7 cellular contexts compared by ENCODE assay signal in the genomic region with DNA sequence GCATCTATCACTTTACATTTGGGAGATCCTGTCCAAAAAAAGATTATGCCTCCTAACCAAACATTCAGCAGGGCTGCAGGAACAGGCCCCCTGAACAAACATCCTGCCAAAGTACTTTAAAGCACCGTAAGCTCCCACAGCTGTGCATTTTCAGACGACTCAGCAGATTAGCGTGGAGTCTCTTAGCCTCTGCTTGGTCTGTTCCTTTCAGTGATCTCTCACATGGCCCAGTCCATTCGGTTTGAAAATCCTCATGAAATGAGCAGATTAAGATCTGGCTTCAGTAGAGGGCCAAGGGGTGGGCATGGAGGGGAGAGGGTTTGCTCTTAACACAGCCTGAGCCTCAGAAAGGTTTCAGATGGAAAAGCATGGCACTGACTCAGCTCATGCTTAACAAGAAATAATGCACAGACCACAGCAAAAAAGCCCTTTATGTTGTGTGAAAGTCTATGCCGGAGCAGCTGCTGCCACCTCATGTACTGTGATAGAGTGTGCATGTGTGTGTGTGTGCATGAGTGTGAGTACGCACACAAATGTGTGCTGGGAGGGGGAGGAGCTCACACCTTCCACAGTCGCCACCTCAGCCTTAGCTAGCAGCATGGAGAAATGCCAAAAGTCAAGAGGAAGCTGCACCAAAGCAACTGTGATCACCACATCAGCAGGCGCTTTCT.
DNase-seq lines count a peak whose midpoint lies in the region; ATAC-seq and TF ChIP-seq lines count a peak whose summit lies in the region.
"Not testable (repeated sequence)": the region's sequence is repeated elsewhere in the genome, so short reads cannot be mapped to it uniquely, and the experiment has no call there.

No MANE protein-coding gene starts in this region.

- not testable (repeated sequence) for TF ChIP-seq CTCF in HFF-Myc (IDR thresholded peaks at IDR 0.05; ENCODE audit: low read depth, low read length, missing control alignments); fibroblast of villous mesenchyme (IDR thresholded peaks at IDR 0.05; ENCODE audit: insufficient read depth, low read depth, low read length); neural progenitor cell (IDR thresholded peaks at IDR 0.05)

- H3F3A ChIP-seq in neural progenitor cell (ENCODE audit: low read depth): not testable (repeated sequence)

- peaks cover 97% of the 10 kb centered on the region for H3K27me3 ChIP-seq in neural progenitor cell

- not testable (repeated sequence) for H3K9ac ChIP-seq in neural progenitor cell

- H3K4me1 ChIP-seq in neural progenitor cell: not testable (repeated sequence)

- not testable (repeated sequence) for H3K36me3 ChIP-seq in neural progenitor cell

- not testable (repeated sequence) for H3K4me3 Mint-ChIP-seq in activated naive CD4-positive, alpha-beta T cell treated with anti-CD3 and anti-CD28 coated beads, Interleukin-2, amount 10 ng/mL, durations not matched to agents 7 days and 5 days; neural progenitor cell

- CTCF ChIA-PET in activated naive CD4-positive, alpha-beta T cell treated with anti-CD3 and anti-CD28 coated beads, Interleukin-2, amount 10 ng/mL, durations not matched to agents 7 days and 5 days (lab: Charles Lee): not testable (repeated sequence)

- H3K4me2 ChIP-seq in neural progenitor cell: not testable (repeated sequence)

- H3K27ac Mint-ChIP-seq in activated naive CD4-positive, alpha-beta T cell treated with anti-CD3 and anti-CD28 coated beads, Interleukin-2, amount 10 ng/mL, durations not matched to agents 7 days and 5 days; neural progenitor cell: not testable (repeated sequence)

- peaks cover 10% of the 10 kb centered on the region for H3K27me3 Mint-ChIP-seq in activated naive CD4-positive, alpha-beta T cell treated with anti-CD3 and anti-CD28 coated beads, Interleukin-2, amount 10 ng/mL, durations not matched to agents 7 days and 5 days
- not testable (repeated sequence) for H3K27me3 Mint-ChIP-seq in neural progenitor cell (ENCODE audit: insufficient read depth, low read depth)

- not testable (repeated sequence) for H3K9me3 ChIP-seq in neural progenitor cell (ENCODE audit: low read depth)

- not testable (repeated sequence) for H2AFZ ChIP-seq in neural progenitor cell (replicated peaks)

- not testable (repeated sequence) for H3K36me3 Mint-ChIP-seq in activated naive CD4-positive, alpha-beta T cell treated with anti-CD3 and anti-CD28 coated beads, Interleukin-2, amount 10 ng/mL, durations not matched to agents 7 days and 5 days; neural progenitor cell

- not testable (repeated sequence) for H3K4me1 Mint-ChIP-seq in activated naive CD4-positive, alpha-beta T cell treated with anti-CD3 and anti-CD28 coated beads, Interleukin-2, amount 10 ng/mL, durations not matched to agents 7 days and 5 days; neural progenitor cell

- not testable (repeated sequence) for H3K4me3 ChIP-seq in HFF-Myc (replicated peaks; ENCODE audit: low read depth, low read length); neural progenitor cell
- H3K4me3 ChIP-seq in fibroblast of villous mesenchyme (ENCODE audit: low read depth, low read length): peak overlapping the region; percentile 7

- not testable (repeated sequence) for H4K20me1 ChIP-seq in neural progenitor cell (ENCODE audit: low read depth)

- peak; percentile 79 for ATAC-seq in GM18867 (IDR thresholded peaks at IDR 0.05; ENCODE audit: unreplicated experiment)
- ATAC-seq in HG03432 (IDR thresholded peaks at IDR 0.05; ENCODE audit: unreplicated experiment): peak; percentile 85

- DNase-seq in HFF-Myc (ENCODE audit: extremely low read depth, low read depth) (peak; percentile 39), T-helper 1 cell (peak in 3 of 5 donors; percentile 9 to 48 (median 12)), fibroblast of villous mesenchyme (ENCODE audit: low read depth) (peak; percentile 48), neural progenitor cell (ENCODE audit: low spot score) (peak; percentile 8)
- peak; percentile 37 for DNase-seq in activated naive CD4-positive, alpha-beta T cell treated with anti-CD3 and anti-CD28 coated beads, Interleukin-2, amount 10 ng/mL, durations not matched to agents 7 days and 5 days

- not testable (repeated sequence) for H3K79me2 ChIP-seq in neural progenitor cell (ENCODE audit: low read depth)

- not testable (repeated sequence) for H3K9me3 Mint-ChIP-seq in activated naive CD4-positive, alpha-beta T cell treated with anti-CD3 and anti-CD28 coated beads, Interleukin-2, amount 10 ng/mL, durations not matched to agents 7 days and 5 days; neural progenitor cell

- not testable (repeated sequence) for H3K27ac ChIP-seq in neural progenitor cell
